ENCODE assay signal across 26 cellular contexts in the genomic region with DNA sequence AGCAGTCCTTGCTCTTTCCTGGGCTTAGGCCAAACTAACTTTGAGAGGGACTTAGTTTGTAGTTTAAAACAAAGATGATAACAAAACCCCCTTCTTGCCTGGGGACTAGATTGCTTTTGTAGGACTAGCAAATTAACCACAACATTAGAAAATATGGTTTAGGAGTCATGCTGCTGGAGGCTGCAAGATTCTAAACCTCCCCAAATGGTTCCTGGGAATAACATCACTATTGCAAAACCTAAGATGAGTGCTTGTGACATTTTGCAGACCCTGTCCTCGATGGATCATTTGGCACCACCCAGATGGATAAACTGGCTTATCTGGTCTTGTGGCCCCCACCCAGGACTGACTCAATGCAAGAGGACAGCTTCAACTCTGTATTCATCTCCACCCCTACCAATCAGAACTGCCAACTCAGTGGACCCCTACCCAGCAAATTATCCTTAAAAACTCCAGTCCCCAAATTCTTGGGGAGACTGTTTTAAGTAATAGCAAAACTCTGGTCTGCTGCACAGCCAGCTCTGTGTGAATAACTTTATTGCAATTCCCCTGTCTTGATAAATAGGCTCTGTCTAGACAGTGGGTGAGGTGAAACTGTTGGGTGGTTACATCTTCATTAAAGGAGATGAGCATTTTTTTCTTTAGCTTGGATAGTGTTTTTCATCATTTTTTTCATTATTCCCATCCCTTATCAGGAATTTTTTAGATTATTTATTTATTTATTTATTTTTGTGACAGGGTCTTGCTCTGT.
"Had no signal": no experiment of that assay in that cellular context is flagged by ENCODE, and none has a peak within 500 bp of the region (broad histone marks: within the 10 kb centered on the region; RNA-seq: fewer than 3 reads in every experiment).

No MANE protein-coding gene starts in this region.

- H3K36me3 Mint-ChIP-seq: immature natural killer cell; naive B cell; stimulated activated naive B cell treated with anti-CD40 and anti-IgM and Interleukin-4, amounts not matched to agents 10 μg/mL and 1 μg/mL and 100 μg/mL, for 72 hours had no signal

- H3K36me3 ChIP-seq: left lung, sigmoid colon, thoracic aorta, upper lobe of left lung had no signal

- H3K9me3 ChIP-seq: body of pancreas, esophagus muscularis mucosa, left lung, sigmoid colon, thoracic aorta, upper lobe of left lung had no signal

- H3K27ac Mint-ChIP-seq: activated B cell treated with CpG ODN at 0.5 μM for 24 hours; activated CD4-positive, alpha-beta T cell treated with anti-CD3 and anti-CD28 coated beads for 36 hours; activated naive CD4-positive, alpha-beta T cell treated with anti-CD3 and anti-CD28 coated beads for 36 hours; activated naive CD8-positive, alpha-beta T cell treated with anti-CD3 and anti-CD28 coated beads, Interleukin-2, amount 50 U/mL, for 24 hours; immature natural killer cell; naive B cell; stimulated activated naive B cell treated with anti-CD40 and anti-IgM and Interleukin-4, amounts not matched to agents 10 μg/mL and 1 μg/mL and 100 μg/mL, for 72 hours; T-helper 17 cell had no signal

- H3K27me3 ChIP-seq: body of pancreas, esophagus muscularis mucosa, left lung, sigmoid colon, upper lobe of left lung had no signal

- H3K9me3 Mint-ChIP-seq: activated B cell treated with CpG ODN at 0.5 μM for 24 hours; activated naive CD4-positive, alpha-beta T cell treated with anti-CD3 and anti-CD28 coated beads for 36 hours; activated naive CD8-positive, alpha-beta T cell treated with anti-CD3 and anti-CD28 coated beads, Interleukin-2, amount 50 U/mL, for 24 hours; activated T-cell treated with anti-CD3 and anti-CD28 coated beads, Interleukin-2, amount 50 U/mL, for 4 hours; immature natural killer cell; stimulated activated naive B cell treated with anti-CD40 and anti-IgM and Interleukin-4, amounts not matched to agents 10 μg/mL and 1 μg/mL and 100 μg/mL, for 72 hours had no signal

- H3K4me3 ChIP-seq: body of pancreas, esophagus muscularis mucosa, left lung, sigmoid colon, thoracic aorta, upper lobe of left lung had no signal

- ATAC-seq: activated CD4-positive, alpha-beta T cell treated with anti-CD3 and anti-CD28 coated beads for 36 hours; activated naive CD8-positive, alpha-beta T cell treated with anti-CD3 and anti-CD28 coated beads, Interleukin-2, amount 50 U/mL, for 24 hours; activated T-cell treated with anti-CD3 and anti-CD28 coated beads, Interleukin-2, amount 50 U/mL, for 4 hours; body of pancreas; left lung; stimulated activated naive B cell treated with anti-CD40 and anti-IgM and Interleukin-4, amounts not matched to agents 10 μg/mL and 1 μg/mL and 100 μg/mL, for 72 hours; T-helper 17 cell had no signal

- DNase-seq: activated B cell treated with CpG ODN at 0.5 μM for 24 hours; activated CD4-positive, alpha-beta T cell treated with anti-CD3 and anti-CD28 coated beads for 36 hours; activated CD4-positive, alpha-beta T cell treated with anti-CD3 and anti-CD28 coated beads, Interleukin-2, amount 50 U/mL, for 4 hours; activated CD8-positive, alpha-beta memory T cell treated with anti-CD3 and anti-CD28 coated beads for 24 hours; activated CD8-positive, alpha-beta memory T cell treated with anti-CD3 and anti-CD28 coated beads, Interleukin-2, amount 50 U/mL, for 48 hours; activated naive CD4-positive, alpha-beta T cell treated with anti-CD3 and anti-CD28 coated beads for 36 hours; activated naive CD8-positive, alpha-beta T cell treated with anti-CD3 and anti-CD28 coated beads, Interleukin-2, amount 50 U/mL, for 24 hours; activated T-cell treated with anti-CD3 and anti-CD28 coated beads, Interleukin-2, amount 50 U/mL, for 4 hours; anterior cingulate cortex; body of pancreas; caudate nucleus; effector memory CD4-positive, alpha-beta T cell; immature natural killer cell; left lung; mesendoderm; naive B cell; occipital lobe; sigmoid colon; stimulated activated CD4-positive, alpha-beta T cell treated with anti-CD3 and anti-CD28 coated beads, Interleukin-2, amount 100 ng/mL, for 48 hours; stimulated activated CD8-positive, alpha-beta memory T cell treated with anti-CD3 and anti-CD28 coated beads, Interleukin-4, amount 100 ng/mL, for 48 hours; stimulated activated naive B cell treated with anti-CD40 and anti-IgM and Interleukin-4, amounts not matched to agents 10 μg/mL and 1 μg/mL and 100 μg/mL, for 72 hours; SW 1271; T-helper 17 cell; upper lobe of left lung had no signal

- H3K27ac ChIP-seq: body of pancreas, thoracic aorta had no signal

- H3K27me3 Mint-ChIP-seq: activated B cell treated with CpG ODN at 0.5 μM for 24 hours had no signal

- H3K4me3 Mint-ChIP-seq: activated B cell treated with CpG ODN at 0.5 μM for 24 hours; activated CD4-positive, alpha-beta T cell treated with anti-CD3 and anti-CD28 coated beads for 36 hours; activated naive CD4-positive, alpha-beta T cell treated with anti-CD3 and anti-CD28 coated beads for 36 hours; activated naive CD8-positive, alpha-beta T cell treated with anti-CD3 and anti-CD28 coated beads, Interleukin-2, amount 50 U/mL, for 24 hours; activated T-cell treated with anti-CD3 and anti-CD28 coated beads, Interleukin-2, amount 50 U/mL, for 4 hours; immature natural killer cell; naive B cell; stimulated activated naive B cell treated with anti-CD40 and anti-IgM and Interleukin-4, amounts not matched to agents 10 μg/mL and 1 μg/mL and 100 μg/mL, for 72 hours; T-helper 17 cell had no signal

- H3K4me1 Mint-ChIP-seq: activated B cell treated with CpG ODN at 0.5 μM for 24 hours; activated CD4-positive, alpha-beta T cell treated with anti-CD3 and anti-CD28 coated beads for 36 hours; activated naive CD8-positive, alpha-beta T cell treated with anti-CD3 and anti-CD28 coated beads, Interleukin-2, amount 50 U/mL, for 24 hours; immature natural killer cell; naive B cell; stimulated activated naive B cell treated with anti-CD40 and anti-IgM and Interleukin-4, amounts not matched to agents 10 μg/mL and 1 μg/mL and 100 μg/mL, for 72 hours; T-helper 17 cell had no signal
